In the genomic region with DNA sequence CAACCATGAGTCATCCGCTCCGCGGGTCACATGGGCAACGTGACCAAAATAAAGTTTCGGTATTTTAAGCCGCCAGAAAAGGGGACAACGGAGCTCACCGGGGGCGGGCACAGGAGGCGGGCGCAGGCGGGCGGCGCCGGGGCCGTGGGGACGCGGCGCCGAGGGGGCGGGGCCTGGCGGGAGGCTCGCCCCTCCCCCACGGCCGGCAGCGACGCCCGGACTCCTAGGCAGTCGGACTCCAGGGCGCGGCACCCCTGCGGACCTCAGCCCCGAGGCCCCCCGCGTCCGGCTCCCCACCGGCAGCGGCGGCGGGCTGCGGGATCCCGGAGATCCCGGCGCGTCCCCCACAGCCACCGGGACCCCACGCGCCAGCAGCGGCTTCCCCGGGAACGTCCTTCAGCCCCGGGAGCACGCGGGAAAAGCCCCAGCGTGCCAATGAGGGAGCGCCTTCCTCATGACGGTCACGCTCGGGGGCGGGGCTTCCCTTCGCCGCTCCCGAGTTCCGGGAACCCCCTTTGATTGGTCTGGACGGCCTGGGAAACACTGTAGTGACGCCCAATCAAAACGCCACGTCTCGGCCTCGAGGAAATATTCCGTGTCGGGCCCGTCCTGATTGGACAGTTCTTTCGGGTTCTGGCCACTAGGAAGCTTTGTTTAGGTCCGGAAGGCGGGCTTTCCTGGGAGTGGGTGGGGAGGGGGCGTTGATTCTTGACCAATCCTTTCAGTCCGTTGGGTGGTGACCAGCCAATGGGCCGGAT, we compare ENCODE assay signal across 1 cellular context.
TF ChIP-seq lines count a peak whose summit lies in the region.

No MANE protein-coding gene starts in this region.

TF ChIP-seq in K562, 482 proteins besides CTCF, POLR2A, EP300 and RAD21 (continued from another document and continues in another):
- TF ChIP-seq, protein P1, sequence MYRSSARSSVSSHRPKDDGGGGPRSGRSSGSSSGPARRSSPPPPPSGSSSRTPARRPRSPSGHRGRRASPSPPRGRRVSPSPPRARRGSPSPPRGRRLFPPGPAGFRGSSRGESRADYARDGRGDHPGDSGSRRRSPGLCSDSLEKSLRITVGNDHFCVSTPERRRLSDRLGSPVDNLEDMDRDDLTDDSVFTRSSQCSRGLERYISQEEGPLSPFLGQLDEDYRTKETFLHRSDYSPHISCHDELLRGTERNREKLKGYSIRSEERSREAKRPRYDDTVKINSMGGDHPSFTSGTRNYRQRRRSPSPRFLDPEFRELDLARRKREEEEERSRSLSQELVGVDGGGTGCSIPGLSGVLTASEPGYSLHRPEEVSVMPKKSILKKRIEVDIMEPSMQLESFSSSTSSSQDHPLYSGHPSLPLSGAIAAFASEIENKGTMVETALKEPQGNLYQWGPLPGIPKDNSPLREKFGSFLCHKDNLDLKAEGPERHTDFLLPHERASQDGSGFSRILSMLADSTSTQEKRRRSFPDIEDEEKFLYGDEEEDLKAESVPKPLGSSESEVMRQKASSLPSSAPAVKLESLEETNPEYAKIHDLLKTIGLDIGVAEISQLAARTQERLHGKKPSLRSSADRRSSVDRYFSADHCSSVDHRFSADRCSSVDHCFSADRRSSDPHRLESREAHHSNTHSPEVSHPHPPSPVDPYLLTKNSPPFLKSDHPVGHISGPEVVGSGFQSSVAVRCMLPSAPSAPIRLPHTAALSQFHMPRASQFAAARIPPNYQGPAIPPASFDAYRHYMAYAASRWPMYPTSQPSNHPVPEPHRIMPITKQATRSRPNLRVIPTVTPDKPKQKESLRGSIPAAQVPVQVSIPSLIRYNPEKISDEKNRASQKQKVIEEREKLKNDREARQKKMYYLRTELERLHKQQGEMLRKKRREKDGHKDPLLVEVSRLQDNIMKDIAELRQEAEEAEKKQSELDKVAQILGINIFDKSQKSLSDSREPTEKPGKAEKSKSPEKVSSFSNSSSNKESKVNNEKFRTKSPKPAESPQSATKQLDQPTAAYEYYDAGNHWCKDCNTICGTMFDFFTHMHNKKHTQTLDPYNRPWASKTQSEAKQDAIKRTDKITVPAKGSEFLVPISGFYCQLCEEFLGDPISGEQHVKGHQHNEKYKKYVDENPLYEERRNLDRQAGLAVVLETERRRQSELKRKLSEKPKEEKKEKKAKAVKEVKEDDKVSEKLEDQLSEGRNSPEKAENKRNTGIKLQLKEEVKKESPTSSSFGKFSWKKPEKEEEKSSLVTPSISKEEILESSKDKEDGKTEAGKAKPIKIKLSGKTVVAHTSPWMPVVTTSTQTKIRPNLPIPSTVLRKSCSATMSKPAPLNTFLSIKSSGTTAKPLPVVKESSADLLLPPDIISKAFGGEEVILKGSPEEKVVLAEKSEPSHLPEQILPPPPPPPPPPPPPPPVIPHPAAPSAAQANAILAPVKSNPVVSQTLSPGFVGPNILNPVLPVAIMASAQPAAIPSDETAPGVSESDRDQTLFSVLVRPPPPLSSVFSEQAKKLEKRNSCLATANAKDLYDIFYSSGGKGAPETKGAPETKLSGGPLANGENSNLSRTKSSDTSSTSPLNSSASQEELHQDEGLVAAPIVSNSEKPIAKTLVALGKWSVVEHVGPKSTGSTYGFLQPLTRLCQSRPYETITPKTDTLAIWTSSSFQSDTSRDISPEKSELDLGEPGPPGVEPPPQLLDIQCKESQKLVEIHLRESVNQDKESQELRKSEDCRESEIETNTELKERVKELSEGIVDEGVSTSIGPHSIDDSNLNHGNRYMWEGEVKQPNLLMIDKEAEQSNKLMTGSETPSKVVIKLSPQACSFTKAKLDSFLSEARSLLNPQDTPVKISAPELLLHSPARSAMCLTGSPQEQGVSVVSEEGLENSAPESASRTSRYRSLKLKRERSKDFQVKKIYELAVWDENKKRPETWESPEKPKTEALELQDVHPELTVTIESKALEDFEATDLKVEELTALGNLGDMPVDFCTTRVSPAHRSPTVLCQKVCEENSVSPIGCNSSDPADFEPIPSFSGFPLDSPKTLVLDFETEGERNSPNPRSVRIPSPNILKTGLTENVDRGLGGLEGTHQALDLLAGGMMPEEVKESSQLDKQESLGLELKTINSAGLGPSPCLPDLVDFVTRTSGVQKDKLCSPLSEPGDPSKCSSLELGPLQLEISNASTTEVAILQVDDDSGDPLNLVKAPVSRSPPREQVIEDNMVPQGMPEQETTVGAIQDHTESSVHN (IDR thresholded peaks at IDR 0.05; ENCODE audit: borderline replicate concordance in 1 of 2, low read depth in 1 of 2) = no peak
- TF ChIP-seq KLF6 (CRISPR knock-in tag; IDR thresholded peaks at IDR 0.05; ENCODE audit: borderline replicate concordance) = no peak; the same call in 1 of the 2 replicates
- peak; percentile 83 for TF ChIP-seq ZNF263 (CRISPR knock-in tag; IDR thresholded peaks at IDR 0.05; ENCODE audit: borderline replicate concordance)
- TF ChIP-seq KAT2B (IDR thresholded peaks at IDR 0.05; ENCODE audit: low read depth, low read length) = no peak
- peak; percentile 83; the same call in 1 of the 2 replicates for TF ChIP-seq MYC (IDR thresholded peaks at IDR 0.05; ENCODE audit: low read depth, low read length)
- no peak for TF ChIP-seq MYC (CRISPR knock-in tag; IDR thresholded peaks at IDR 0.05; ENCODE audit: borderline replicate concordance, low read depth)
- TF ChIP-seq PKNOX1 (IDR thresholded peaks at IDR 0.05) = no peak
- TF ChIP-seq, protein P2, sequence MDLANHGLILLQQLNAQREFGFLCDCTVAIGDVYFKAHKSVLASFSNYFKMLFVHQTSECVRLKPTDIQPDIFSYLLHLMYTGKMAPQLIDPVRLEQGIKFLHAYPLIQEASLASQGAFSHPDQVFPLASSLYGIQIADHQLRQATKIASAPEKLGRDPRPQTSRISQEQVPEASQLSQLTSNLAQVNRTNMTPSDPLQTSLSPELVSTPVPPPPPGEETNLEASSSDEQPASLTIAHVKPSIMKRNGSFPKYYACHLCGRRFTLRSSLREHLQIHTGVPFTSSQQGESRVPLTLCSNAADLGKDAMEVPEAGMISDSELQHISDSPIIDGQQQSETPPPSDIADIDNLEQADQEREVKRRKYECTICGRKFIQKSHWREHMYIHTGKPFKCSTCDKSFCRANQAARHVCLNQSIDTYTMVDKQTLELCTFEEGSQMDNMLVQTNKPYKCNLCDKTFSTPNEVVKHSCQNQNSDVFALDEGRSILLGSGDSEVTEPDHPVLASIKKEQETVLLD (IDR thresholded peaks at IDR 0.05) = no peak
- TF ChIP-seq HMG20B (CRISPR knock-in tag; IDR thresholded peaks at IDR 0.05) = no peak
- TF ChIP-seq, protein P3, sequence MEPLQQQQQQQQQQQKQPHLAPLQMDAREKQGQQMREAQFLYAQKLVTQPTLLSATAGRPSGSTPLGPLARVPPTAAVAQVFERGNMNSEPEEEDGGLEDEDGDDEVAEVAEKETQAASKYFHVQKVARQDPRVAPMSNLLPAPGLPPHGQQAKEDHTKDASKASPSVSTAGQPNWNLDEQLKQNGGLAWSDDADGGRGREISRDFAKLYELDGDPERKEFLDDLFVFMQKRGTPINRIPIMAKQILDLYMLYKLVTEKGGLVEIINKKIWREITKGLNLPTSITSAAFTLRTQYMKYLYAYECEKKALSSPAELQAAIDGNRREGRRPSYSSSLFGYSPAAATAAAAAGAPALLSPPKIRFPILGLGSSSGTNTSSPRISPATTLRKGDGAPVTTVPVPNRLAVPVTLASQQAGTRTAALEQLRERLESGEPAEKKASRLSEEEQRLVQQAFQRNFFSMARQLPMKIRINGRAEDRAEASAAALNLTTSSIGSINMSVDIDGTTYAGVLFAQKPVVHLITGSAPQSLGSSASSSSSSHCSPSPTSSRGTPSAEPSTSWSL (CRISPR knock-in tag; IDR thresholded peaks at IDR 0.05; ENCODE audit: borderline replicate concordance) = no peak
- no peak for TF ChIP-seq ZNF407 (IDR thresholded peaks at IDR 0.05; ENCODE audit: low read depth)
- TF ChIP-seq SRF (CRISPR knock-in tag; IDR thresholded peaks at IDR 0.05) = peak in 1 of 2 experiments; percentile 23; a peak in 1 of 4 replicates
- no peak for TF ChIP-seq ZNF551 (CRISPR knock-in tag; IDR thresholded peaks at IDR 0.05)
- no peak; the same call in 1 of the 2 replicates for TF ChIP-seq ZBED1 (IDR thresholded peaks at IDR 0.05)
- TF ChIP-seq CBFA2T3 (IDR thresholded peaks at IDR 0.05) = no peak
- no peak for TF ChIP-seq SMAD2 (IDR thresholded peaks at IDR 0.05; ENCODE audit: low read depth, low read length)
- no peak for TF ChIP-seq ZKSCAN8 (CRISPR knock-in tag; IDR thresholded peaks at IDR 0.05)
- TF ChIP-seq ZNF707 (CRISPR knock-in tag; conservative IDR thresholded peaks at IDR 0.05) = no peak
- no peak for TF ChIP-seq ZNF778 (CRISPR knock-in tag; IDR thresholded peaks at IDR 0.05)
- no peak for TF ChIP-seq PTTG1 (tag; IDR thresholded peaks at IDR 0.05; ENCODE audit: low read depth)
- peak; percentile 81; the same call in 1 of the 2 replicates for TF ChIP-seq TARDBP (IDR thresholded peaks at IDR 0.05)
- peak; percentile 99 for TF ChIP-seq NEUROD1 (IDR thresholded peaks at IDR 0.05; ENCODE audit: borderline replicate concordance, low read depth, low read length, partially characterized antibody)
- no peak; the same call in 1 of the 2 replicates for TF ChIP-seq SMARCC2 (IDR thresholded peaks at IDR 0.05; ENCODE audit: low read depth)
- TF ChIP-seq ZNF224 (CRISPR knock-in tag; IDR thresholded peaks at IDR 0.05) = peak; percentile 82; the same call in 1 of the 2 replicates
- TF ChIP-seq SREBF2 (CRISPR knock-in tag; IDR thresholded peaks at IDR 0.05) = no peak
- TF ChIP-seq ZNF217 (CRISPR knock-in tag; IDR thresholded peaks at IDR 0.05) = no peak
- TF ChIP-seq, protein P4, sequence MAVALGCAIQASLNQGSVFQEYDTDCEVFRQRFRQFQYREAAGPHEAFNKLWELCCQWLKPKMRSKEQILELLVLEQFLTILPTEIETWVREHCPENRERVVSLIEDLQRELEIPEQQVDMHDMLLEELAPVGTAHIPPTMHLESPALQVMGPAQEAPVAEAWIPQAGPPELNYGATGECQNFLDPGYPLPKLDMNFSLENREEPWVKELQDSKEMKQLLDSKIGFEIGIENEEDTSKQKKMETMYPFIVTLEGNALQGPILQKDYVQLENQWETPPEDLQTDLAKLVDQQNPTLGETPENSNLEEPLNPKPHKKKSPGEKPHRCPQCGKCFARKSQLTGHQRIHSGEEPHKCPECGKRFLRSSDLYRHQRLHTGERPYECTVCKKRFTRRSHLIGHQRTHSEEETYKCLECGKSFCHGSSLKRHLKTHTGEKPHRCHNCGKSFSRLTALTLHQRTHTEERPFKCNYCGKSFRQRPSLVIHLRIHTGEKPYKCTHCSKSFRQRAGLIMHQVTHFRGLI (CRISPR knock-in tag; IDR thresholded peaks at IDR 0.05) = no peak; the same call in 1 of the 2 replicates
- TF ChIP-seq STAT5A (IDR thresholded peaks at IDR 0.05; ENCODE audit: borderline replicate concordance, low read length) = 0 out of 2 replicates have a peak, but pooled peaks have one; percentile 24
- no peak for TF ChIP-seq EHMT2 (IDR thresholded peaks at IDR 0.05)
- TF ChIP-seq BRF1 (IDR thresholded peaks at IDR 0.05; ENCODE audit: borderline replicate concordance, extremely low read depth, insufficient read length) = no peak
